1 cellular context compared by ENCODE assay signal in the genomic region with DNA sequence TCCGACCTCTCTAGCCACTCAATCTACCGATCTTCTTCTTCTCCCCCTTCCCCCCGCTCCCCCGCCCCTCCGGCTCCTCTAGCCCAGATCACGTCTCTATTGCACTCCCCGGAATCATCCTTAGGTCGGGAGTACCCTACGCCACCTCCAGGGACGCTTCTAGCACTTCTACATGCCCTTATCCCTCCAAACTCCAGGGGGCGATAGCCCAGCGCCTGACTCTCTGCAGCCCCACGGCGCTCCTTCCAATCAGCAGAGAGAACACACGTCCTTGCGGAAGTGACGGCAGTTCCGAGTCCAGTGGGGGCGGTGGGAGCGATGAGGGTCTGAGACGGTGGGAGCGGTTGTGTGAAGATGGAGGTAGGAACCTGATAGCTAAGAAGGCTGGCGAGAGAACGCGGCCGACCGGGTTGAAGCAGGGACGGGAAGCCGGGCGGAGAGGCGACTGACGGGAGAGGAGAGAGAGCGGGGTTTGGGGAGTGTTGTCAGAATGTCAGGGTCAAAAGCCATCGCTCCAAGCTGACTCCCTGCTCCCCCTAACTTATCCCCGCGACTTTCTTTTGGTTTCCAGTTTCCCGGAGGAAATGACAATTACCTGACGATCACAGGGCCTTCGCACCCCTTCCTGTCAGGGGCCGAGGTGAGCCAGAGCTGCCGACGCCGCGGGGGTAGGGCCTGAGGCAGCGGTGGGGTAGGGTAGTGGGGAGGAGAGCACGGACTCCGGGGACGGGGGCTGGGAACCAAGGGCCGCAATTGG.
A peak's percentile ranks its signal among the peaks of the same experiment; 100 is the strongest.
TF ChIP-seq lines count a peak whose summit lies in the region.

A gene (minus strand): TSS at position 35 of the 757 bp plus-strand sequence. CDS start 87 bp downstream, outside the sequence.
A gene (plus strand): TSS at position 271 of the 757 bp plus-strand sequence. CDS start 84 bp downstream, at position 355.

TF ChIP-seq in HepG2, 621 proteins besides CTCF, POLR2A, EP300 and RAD21 (continued from another document and continues in another):
- TF ChIP-seq, protein P1, sequence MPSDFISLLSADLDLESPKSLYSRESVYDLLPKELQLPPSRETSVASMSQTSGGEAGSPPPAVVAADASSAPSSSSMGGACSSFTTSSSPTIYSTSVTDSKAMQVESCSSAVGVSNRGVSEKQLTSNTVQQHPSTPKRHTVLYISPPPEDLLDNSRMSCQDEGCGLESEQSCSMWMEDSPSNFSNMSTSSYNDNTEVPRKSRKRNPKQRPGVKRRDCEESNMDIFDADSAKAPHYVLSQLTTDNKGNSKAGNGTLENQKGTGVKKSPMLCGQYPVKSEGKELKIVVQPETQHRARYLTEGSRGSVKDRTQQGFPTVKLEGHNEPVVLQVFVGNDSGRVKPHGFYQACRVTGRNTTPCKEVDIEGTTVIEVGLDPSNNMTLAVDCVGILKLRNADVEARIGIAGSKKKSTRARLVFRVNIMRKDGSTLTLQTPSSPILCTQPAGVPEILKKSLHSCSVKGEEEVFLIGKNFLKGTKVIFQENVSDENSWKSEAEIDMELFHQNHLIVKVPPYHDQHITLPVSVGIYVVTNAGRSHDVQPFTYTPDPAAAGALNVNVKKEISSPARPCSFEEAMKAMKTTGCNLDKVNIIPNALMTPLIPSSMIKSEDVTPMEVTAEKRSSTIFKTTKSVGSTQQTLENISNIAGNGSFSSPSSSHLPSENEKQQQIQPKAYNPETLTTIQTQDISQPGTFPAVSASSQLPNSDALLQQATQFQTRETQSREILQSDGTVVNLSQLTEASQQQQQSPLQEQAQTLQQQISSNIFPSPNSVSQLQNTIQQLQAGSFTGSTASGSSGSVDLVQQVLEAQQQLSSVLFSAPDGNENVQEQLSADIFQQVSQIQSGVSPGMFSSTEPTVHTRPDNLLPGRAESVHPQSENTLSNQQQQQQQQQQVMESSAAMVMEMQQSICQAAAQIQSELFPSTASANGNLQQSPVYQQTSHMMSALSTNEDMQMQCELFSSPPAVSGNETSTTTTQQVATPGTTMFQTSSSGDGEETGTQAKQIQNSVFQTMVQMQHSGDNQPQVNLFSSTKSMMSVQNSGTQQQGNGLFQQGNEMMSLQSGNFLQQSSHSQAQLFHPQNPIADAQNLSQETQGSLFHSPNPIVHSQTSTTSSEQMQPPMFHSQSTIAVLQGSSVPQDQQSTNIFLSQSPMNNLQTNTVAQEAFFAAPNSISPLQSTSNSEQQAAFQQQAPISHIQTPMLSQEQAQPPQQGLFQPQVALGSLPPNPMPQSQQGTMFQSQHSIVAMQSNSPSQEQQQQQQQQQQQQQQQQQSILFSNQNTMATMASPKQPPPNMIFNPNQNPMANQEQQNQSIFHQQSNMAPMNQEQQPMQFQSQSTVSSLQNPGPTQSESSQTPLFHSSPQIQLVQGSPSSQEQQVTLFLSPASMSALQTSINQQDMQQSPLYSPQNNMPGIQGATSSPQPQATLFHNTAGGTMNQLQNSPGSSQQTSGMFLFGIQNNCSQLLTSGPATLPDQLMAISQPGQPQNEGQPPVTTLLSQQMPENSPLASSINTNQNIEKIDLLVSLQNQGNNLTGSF (CRISPR knock-in tag; IDR thresholded peaks at IDR 0.05): peak; percentile 82; the same call in 1 of the 2 replicates
- TF ChIP-seq PPARG (CRISPR knock-in tag; conservative IDR thresholded peaks at IDR 0.05) (peak; percentile 68; the same call in 1 of the 2 replicates), IRX3 (CRISPR knock-in tag; IDR thresholded peaks at IDR 0.05; ENCODE audit: borderline replicate concordance, low read depth) (no peak), LCORL (IDR thresholded peaks at IDR 0.05) (no peak), LCORL (CRISPR knock-in tag; IDR thresholded peaks at IDR 0.05) (peak; percentile 82; the same call in 1 of the 2 replicates), ZNF33A (CRISPR knock-in tag; IDR thresholded peaks at IDR 0.05; ENCODE audit: borderline replicate concordance) (no peak), ZNF224 (CRISPR knock-in tag; IDR thresholded peaks at IDR 0.05) (no peak), KMT2A (CRISPR knock-in tag; IDR thresholded peaks at IDR 0.05) (peak; percentile 97), SP2 (CRISPR knock-in tag; IDR thresholded peaks at IDR 0.05) (peak; percentile 82), TEAD3 (CRISPR knock-in tag; optimal IDR thresholded peaks at IDR 0.05; ENCODE audit: borderline replicate concordance) (peak; percentile 76), ZNF619 (CRISPR knock-in tag; IDR thresholded peaks at IDR 0.05) (peak; percentile 100; the same call in 1 of the 2 replicates), ZFAT (CRISPR knock-in tag; conservative IDR thresholded peaks at IDR 0.05) (no peak), SALL2 (CRISPR knock-in tag; IDR thresholded peaks at IDR 0.05) (peak; percentile 88), SOX6 (IDR thresholded peaks at IDR 0.05) (no peak), SOX6 (CRISPR knock-in tag; IDR thresholded peaks at IDR 0.05) (peak; percentile 47), NFATC3 (CRISPR knock-in tag; IDR thresholded peaks at IDR 0.05) (peak; percentile 98), ZNF30 (CRISPR knock-in tag; IDR thresholded peaks at IDR 0.05) (no peak), MAFK (conservative IDR thresholded peaks at IDR 0.05 in 1 of 2, IDR thresholded peaks at IDR 0.05 in 1 of 2; ENCODE audit: low read length in 2 of 2) (peak; percentile 3 to 35; a peak in 2 of 4 replicates), ZNF841 (CRISPR knock-in tag; IDR thresholded peaks at IDR 0.05; ENCODE audit: borderline replicate concordance) (peak; percentile 40; the same call in 1 of the 2 replicates), HNF4A (CRISPR knock-in tag; IDR thresholded peaks at IDR 0.05) (peak; percentile 77), RBM22 (optimal IDR thresholded peaks at IDR 0.05; ENCODE audit: low read length) (peak; percentile 75), FOSL2 (CRISPR knock-in tag; IDR thresholded peaks at IDR 0.05) (peak; percentile 82), FLYWCH1 (CRISPR knock-in tag; IDR thresholded peaks at IDR 0.05) (no peak), ZNF383 (CRISPR knock-in tag; IDR thresholded peaks at IDR 0.05; ENCODE audit: borderline replicate concordance) (peak; percentile 85; the same call in 1 of the 2 replicates), HES4 (CRISPR knock-in tag; IDR thresholded peaks at IDR 0.05; ENCODE audit: borderline replicate concordance) (peak; percentile 88; the same call in 1 of the 2 replicates), HNRNPLL (IDR thresholded peaks at IDR 0.05; ENCODE audit: low read depth, low read length, poor library complexity, severe bottlenecking) (peak; percentile 84), NR2F6 (IDR thresholded peaks at IDR 0.05) (peak; percentile 55; the same call in 1 of the 2 replicates), NR2F6 (CRISPR knock-in tag; IDR thresholded peaks at IDR 0.05) (peak; percentile 74), TAF15 (IDR thresholded peaks at IDR 0.05; ENCODE audit: low read depth, low read length, poor library complexity, severe bottlenecking) (peak; percentile 64), SSRP1 (CRISPR knock-in tag; IDR thresholded peaks at IDR 0.05) (no peak; the same call in 1 of the 2 replicates), SRF (IDR thresholded peaks at IDR 0.05; ENCODE audit: low read depth, low read length) (peak; percentile 24; the same call in 1 of the 2 replicates), TOE1 (CRISPR knock-in tag; IDR thresholded peaks at IDR 0.05) (peak; percentile 92), ARNT2 (CRISPR knock-in tag; IDR thresholded peaks at IDR 0.05; ENCODE audit: low read depth) (peak; percentile 69; the same call in 1 of the 2 replicates), HHEX (CRISPR knock-in tag; IDR thresholded peaks at IDR 0.05) (peak; percentile 73; the same call in 1 of the 2 replicates), ELF1 (CRISPR knock-in tag; IDR thresholded peaks at IDR 0.05) (peak; percentile 97), ZNF777 (CRISPR knock-in tag; IDR thresholded peaks at IDR 0.05) (no peak), MIER3 (CRISPR knock-in tag; IDR thresholded peaks at IDR 0.05; ENCODE audit: borderline replicate concordance) (peak; percentile 83; the same call in 1 of the 2 replicates), SATB2 (CRISPR knock-in tag; IDR thresholded peaks at IDR 0.05) (no peak), ZFP1 (CRISPR knock-in tag; IDR thresholded peaks at IDR 0.05) (peak; percentile 55; the same call in 1 of the 2 replicates), XBP1 (CRISPR knock-in tag; IDR thresholded peaks at IDR 0.05) (no peak; the same call in 1 of the 2 replicates)
- TF ChIP-seq, protein P2, sequence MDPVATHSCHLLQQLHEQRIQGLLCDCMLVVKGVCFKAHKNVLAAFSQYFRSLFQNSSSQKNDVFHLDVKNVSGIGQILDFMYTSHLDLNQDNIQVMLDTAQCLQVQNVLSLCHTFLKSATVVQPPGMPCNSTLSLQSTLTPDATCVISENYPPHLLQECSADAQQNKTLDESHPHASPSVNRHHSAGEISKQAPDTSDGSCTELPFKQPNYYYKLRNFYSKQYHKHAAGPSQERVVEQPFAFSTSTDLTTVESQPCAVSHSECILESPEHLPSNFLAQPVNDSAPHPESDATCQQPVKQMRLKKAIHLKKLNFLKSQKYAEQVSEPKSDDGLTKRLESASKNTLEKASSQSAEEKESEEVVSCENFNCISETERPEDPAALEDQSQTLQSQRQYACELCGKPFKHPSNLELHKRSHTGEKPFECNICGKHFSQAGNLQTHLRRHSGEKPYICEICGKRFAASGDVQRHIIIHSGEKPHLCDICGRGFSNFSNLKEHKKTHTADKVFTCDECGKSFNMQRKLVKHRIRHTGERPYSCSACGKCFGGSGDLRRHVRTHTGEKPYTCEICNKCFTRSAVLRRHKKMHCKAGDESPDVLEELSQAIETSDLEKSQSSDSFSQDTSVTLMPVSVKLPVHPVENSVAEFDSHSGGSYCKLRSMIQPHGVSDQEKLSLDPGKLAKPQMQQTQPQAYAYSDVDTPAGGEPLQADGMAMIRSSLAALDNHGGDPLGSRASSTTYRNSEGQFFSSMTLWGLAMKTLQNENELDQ (CRISPR knock-in tag; IDR thresholded peaks at IDR 0.05; ENCODE audit: borderline replicate concordance): no peak
- TF ChIP-seq, protein P3, sequence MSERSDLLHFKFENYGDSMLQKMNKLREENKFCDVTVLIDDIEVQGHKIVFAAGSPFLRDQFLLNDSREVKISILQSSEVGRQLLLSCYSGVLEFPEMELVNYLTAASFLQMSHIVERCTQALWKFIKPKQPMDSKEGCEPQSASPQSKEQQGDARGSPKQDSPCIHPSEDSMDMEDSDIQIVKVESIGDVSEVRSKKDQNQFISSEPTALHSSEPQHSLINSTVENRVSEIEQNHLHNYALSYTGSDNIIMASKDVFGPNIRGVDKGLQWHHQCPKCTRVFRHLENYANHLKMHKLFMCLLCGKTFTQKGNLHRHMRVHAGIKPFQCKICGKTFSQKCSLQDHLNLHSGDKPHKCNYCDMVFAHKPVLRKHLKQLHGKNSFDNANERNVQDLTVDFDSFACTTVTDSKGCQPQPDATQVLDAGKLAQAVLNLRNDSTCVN (CRISPR knock-in tag; IDR thresholded peaks at IDR 0.05; ENCODE audit: borderline replicate concordance): 0 out of 2 replicates have a peak, but pooled peaks have one; percentile 17
- TF ChIP-seq, protein P4, sequence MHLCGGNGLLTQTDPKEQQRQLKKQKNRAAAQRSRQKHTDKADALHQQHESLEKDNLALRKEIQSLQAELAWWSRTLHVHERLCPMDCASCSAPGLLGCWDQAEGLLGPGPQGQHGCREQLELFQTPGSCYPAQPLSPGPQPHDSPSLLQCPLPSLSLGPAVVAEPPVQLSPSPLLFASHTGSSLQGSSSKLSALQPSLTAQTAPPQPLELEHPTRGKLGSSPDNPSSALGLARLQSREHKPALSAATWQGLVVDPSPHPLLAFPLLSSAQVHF (CRISPR knock-in tag; IDR thresholded peaks at IDR 0.05): no peak
- TF ChIP-seq, protein P5, sequence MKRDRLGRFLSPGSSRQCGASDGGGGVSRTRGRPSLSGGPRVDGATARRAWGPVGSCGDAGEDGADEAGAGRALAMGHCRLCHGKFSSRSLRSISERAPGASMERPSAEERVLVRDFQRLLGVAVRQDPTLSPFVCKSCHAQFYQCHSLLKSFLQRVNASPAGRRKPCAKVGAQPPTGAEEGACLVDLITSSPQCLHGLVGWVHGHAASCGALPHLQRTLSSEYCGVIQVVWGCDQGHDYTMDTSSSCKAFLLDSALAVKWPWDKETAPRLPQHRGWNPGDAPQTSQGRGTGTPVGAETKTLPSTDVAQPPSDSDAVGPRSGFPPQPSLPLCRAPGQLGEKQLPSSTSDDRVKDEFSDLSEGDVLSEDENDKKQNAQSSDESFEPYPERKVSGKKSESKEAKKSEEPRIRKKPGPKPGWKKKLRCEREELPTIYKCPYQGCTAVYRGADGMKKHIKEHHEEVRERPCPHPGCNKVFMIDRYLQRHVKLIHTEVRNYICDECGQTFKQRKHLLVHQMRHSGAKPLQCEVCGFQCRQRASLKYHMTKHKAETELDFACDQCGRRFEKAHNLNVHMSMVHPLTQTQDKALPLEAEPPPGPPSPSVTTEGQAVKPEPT (CRISPR knock-in tag; IDR thresholded peaks at IDR 0.05; ENCODE audit: low read depth): 0 out of 2 replicates have a peak, but pooled peaks have one; percentile 61
- TF ChIP-seq, protein P6, sequence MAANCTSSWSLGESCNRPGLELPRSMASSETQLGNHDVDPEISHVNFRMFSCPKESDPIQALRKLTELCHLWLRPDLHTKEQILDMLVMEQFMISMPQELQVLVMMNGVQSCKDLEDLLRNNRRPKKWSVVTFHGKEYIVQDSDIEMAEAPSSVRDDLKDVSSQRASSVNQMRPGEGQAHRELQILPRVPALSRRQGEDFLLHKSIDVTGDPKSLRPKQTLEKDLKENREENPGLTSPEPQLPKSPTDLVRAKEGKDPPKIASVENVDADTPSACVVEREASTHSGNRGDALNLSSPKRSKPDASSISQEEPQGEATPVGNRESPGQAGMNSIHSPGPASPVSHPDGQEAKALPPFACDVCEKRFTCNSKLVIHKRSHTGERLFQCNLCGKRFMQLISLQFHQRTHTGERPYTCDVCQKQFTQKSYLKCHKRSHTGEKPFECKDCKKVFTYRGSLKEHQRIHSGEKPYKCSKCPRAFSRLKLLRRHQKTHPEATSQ (CRISPR knock-in tag; IDR thresholded peaks at IDR 0.05; ENCODE audit: borderline replicate concordance): peak; percentile 69
- TF ChIP-seq, protein P7, sequence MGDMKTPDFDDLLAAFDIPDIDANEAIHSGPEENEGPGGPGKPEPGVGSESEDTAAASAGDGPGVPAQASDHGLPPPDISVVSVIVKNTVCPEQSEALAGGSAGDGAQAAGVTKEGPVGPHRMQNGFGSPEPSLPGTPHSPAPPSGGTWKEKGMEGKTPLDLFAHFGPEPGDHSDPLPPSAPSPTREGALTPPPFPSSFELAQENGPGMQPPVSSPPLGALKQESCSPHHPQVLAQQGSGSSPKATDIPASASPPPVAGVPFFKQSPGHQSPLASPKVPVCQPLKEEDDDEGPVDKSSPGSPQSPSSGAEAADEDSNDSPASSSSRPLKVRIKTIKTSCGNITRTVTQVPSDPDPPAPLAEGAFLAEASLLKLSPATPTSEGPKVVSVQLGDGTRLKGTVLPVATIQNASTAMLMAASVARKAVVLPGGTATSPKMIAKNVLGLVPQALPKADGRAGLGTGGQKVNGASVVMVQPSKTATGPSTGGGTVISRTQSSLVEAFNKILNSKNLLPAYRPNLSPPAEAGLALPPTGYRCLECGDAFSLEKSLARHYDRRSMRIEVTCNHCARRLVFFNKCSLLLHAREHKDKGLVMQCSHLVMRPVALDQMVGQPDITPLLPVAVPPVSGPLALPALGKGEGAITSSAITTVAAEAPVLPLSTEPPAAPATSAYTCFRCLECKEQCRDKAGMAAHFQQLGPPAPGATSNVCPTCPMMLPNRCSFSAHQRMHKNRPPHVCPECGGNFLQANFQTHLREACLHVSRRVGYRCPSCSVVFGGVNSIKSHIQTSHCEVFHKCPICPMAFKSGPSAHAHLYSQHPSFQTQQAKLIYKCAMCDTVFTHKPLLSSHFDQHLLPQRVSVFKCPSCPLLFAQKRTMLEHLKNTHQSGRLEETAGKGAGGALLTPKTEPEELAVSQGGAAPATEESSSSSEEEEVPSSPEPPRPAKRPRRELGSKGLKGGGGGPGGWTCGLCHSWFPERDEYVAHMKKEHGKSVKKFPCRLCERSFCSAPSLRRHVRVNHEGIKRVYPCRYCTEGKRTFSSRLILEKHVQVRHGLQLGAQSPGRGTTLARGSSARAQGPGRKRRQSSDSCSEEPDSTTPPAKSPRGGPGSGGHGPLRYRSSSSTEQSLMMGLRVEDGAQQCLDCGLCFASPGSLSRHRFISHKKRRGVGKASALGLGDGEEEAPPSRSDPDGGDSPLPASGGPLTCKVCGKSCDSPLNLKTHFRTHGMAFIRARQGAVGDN (CRISPR knock-in tag; IDR thresholded peaks at IDR 0.05): peak; percentile 87
